In the genomic region with DNA sequence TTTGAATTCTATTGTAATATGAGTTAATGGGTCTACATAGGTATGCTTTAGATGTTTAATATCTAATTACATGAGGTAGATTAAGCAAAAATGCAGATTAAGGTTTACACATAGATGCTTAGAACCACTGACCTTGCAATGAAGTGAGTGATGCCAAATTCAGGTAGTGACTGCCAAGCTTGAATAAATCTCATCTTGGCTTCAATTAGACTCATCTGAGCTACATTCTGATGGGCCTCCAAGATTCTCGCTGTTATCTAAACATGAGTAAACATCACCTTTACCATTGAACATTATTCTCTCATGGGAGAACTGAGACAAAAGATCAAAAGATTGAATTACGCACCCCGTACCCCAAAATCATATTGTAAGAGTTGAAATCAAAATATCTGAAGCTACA, we compare ENCODE assay signal across 27 cellular contexts.
"Had no signal": no experiment of that assay in that cellular context is flagged by ENCODE, and none has a peak within 500 bp of the region (broad histone marks: within the 10 kb centered on the region; RNA-seq: fewer than 3 reads in every experiment).

No MANE protein-coding gene starts in this region.

- H3K36me3 Mint-ChIP-seq: naive B cell had no signal

- ATAC-seq: effector memory CD8-positive, alpha-beta T cell; esophagus mucosa; gastrocnemius medialis; heart right ventricle; left cardiac atrium; lower lobe of right lung; mucosa of descending colon had no signal

- H3K27me3 Mint-ChIP-seq: dendritic cell treated with granulocyte-macrophage colony-stimulating factor and Interleukin-4, amounts not matched to agents 40 ng/mL and 50 ng/mL, for 4 days; effector memory CD8-positive, alpha-beta T cell; naive B cell had no signal

- H3K27ac ChIP-seq: colonic mucosa, epithelial cell of prostate, esophagus squamous epithelium, gastrocnemius medialis, heart right ventricle, left ventricle myocardium inferior, lower lobe of right lung had no signal

- H3K4me3 ChIP-seq: colonic mucosa, esophagus squamous epithelium, gastrocnemius medialis, heart right ventricle, left ventricle myocardium inferior, lower lobe of right lung, mucosa of descending colon had no signal

- H3K4me3 Mint-ChIP-seq: dendritic cell treated with granulocyte-macrophage colony-stimulating factor and Interleukin-4, amounts not matched to agents 40 ng/mL and 50 ng/mL, for 4 days; effector memory CD8-positive, alpha-beta T cell; endodermal cell; mesothelial cell of epicardium; naive B cell had no signal

- H3K27ac Mint-ChIP-seq: dendritic cell treated with granulocyte-macrophage colony-stimulating factor and Interleukin-4, amounts not matched to agents 40 ng/mL and 50 ng/mL, for 4 days; effector memory CD8-positive, alpha-beta T cell; endodermal cell; mesothelial cell of epicardium had no signal

- FAIRE-seq: endometrium, islet of Langerhans, keratinocyte had no signal

- H3K9me3 ChIP-seq: colonic mucosa, esophagus squamous epithelium, gastrocnemius medialis, heart right ventricle, left ventricle myocardium inferior, lower lobe of right lung, mucosa of descending colon had no signal

- H3K4me1 ChIP-seq: colonic mucosa, esophagus squamous epithelium, gastrocnemius medialis had no signal

- H3K27me3 ChIP-seq: colonic mucosa, esophagus squamous epithelium, gastrocnemius medialis, heart right ventricle had no signal

- H3K4me1 Mint-ChIP-seq: naive B cell had no signal

- H3K9me3 Mint-ChIP-seq: dendritic cell treated with granulocyte-macrophage colony-stimulating factor and Interleukin-4, amounts not matched to agents 40 ng/mL and 50 ng/mL, for 4 days; effector memory CD8-positive, alpha-beta T cell; endodermal cell; mesothelial cell of epicardium; naive B cell had no signal

- H3K36me3 ChIP-seq: colonic mucosa had no signal

- DNase-seq: colonic mucosa; cortex of kidney; effector CD8-positive, alpha-beta T cell; effector memory CD8-positive, alpha-beta T cell; endodermal cell; erythroblast; esophagus squamous epithelium; foreskin fibroblast; foreskin melanocyte; gastrocnemius medialis; glutamatergic neuron; head of caudate nucleus; heart right ventricle; hippocampal formation; left cardiac atrium; left ventricle myocardium inferior; lower lobe of right lung; mesenchymal stem cell; mucosa of descending colon; naive B cell had no signal
